In genomic region chr19:5680437-5681368, GRCh38 we compare ENCODE assay signal across 8 cellular contexts. TPM values are rescaled to one million over a fixed set of nuclear protein-coding genes. Genes with fewer than 3 reads are reported as not detected.
DNase-seq lines count a peak whose midpoint lies in the region; TF ChIP-seq lines count a peak whose summit lies in the region.

HSD11B1L (plus strand) TSS chr19:5681027; CDS start chr19:5684833, 3,806 bp downstream.
MICOS13 (minus strand) TSS chr19:5680516; CDS start chr19:5680486, 30 bp downstream.

- no peak for TF ChIP-seq CTCF in suprapubic skin (IDR thresholded peaks at IDR 0.05)

- CTCF ChIA-PET in HEK293T (lab: Yijun Ruan, JAX): no interaction called here

- peaks cover 23% of the 10 kb centered on the region for H3K4me1 ChIP-seq in suprapubic skin

- WGBS in suprapubic skin: 2% methylated on average over 26 of the region's 94 CpGs

- DNase-seq in GF-D8 (lab: John Stamatoyannopoulos, UW): peak; percentile 96
- DNase-seq in HEK293T (ENCODE audit: extremely low spot score): peak; percentile 95
- peak; percentile 100 for DNase-seq in MV-4-11 (lab: John Stamatoyannopoulos, UW)
- DNase-seq in SK-MEL-5 (ENCODE audit: low read depth, low spot score): peak; percentile 98
- DNase-seq in activated naive CD4-positive, alpha-beta T cell treated with anti-CD3 and anti-CD28 coated beads, Interleukin-2, amount 50 U/mL, for 16 hours: peak; percentile 98
- peak; percentile 99 for DNase-seq in globus pallidus (ENCODE audit: low spot score)
- peak; percentile 95 to 100 (median 99) for DNase-seq in nucleus accumbens (lab: John Stamatoyannopoulos, UW)
- DNase-seq in suprapubic skin (ENCODE audit: low spot score in 2 of 2): peak; percentile 99

- POLR2A ChIA-PET in HEK293T (lab: Yijun Ruan, JAX): interaction anchor here (0.6 kb wide), 1 partner anchor 9 kb away, joined by 3 read pairs; no protein-coding TSS in a partner anchor

- H3K27me3 ChIP-seq in suprapubic skin: no peaks in the 10 kb centered on the region

- peak within 1 kb of the TSS; percentile 76 for H3K4me3 ChIP-seq in suprapubic skin

- no peaks in the 10 kb centered on the region for H3K36me3 ChIP-seq in suprapubic skin

- TF ChIP-seq EP300 in suprapubic skin (IDR thresholded peaks at IDR 0.05): no peak

- no peaks in the 10 kb centered on the region for H3K9me3 ChIP-seq in suprapubic skin

- peak in 1 of 2 donors; percentile 16 for TF ChIP-seq POLR2A in suprapubic skin (IDR thresholded peaks at IDR 0.05)

- in situ Hi-C loops in SK-MEL-5 (cut with HindIII; ENCODE audit: low pct_unique_long_range_greater_than_20kb, low sequenced_read_pairs): no loop called here

- peak within 1 kb of the TSS; percentile 83 for H3K27ac ChIP-seq in suprapubic skin

TF ChIP-seq in HEK293T, 16 proteins besides CTCF, POLR2A, EP300 and RAD21:
- TF ChIP-seq ZNF384 (IDR thresholded peaks at IDR 0.05) (no peak), ELF4 (IDR thresholded peaks at IDR 0.05) (peak; percentile 73), LEF1 (IDR thresholded peaks at IDR 0.05; ENCODE audit: borderline replicate concordance) (0 out of 2 replicates have a peak, but pooled peaks have one; percentile 21), TARDBP (IDR thresholded peaks at IDR 0.05) (no peak)

RNA-seq across cellular contexts. Expression of gene HSD11B1L, which starts in this region (rescaled TPM):
- 4.4 and 5.5 TPM in 2 replicates for total RNA-seq in SK-MEL-5 (2014; rRNA removed; shearing (Covaris generic))
- 10.2 and 10.6 TPM in 2 replicates for polyA plus RNA-seq in SK-MEL-5 (2015; cell fraction: cytosol; rRNA removed)
- polyA plus RNA-seq in SK-MEL-5 (2015; cell fraction: nucleus; rRNA removed): 9.6 and 16.3 TPM in 2 replicates
- total RNA-seq in suprapubic skin: 10 to 100 TPM; 11.6 to 19.0 (median 15.1) TPM

RNA-seq across cellular contexts. Expression of gene MICOS13, which starts in this region (rescaled TPM):
- total RNA-seq in SK-MEL-5 (2014; rRNA removed; shearing (Covaris generic)): 86.1 and 115 TPM in 2 replicates
- polyA plus RNA-seq in SK-MEL-5 (2015; cell fraction: cytosol; rRNA removed): 52.4 and 86.9 TPM in 2 replicates
- 16.3 and 17.3 TPM in 2 replicates for polyA plus RNA-seq in SK-MEL-5 (2015; cell fraction: nucleus; rRNA removed)
- total RNA-seq in suprapubic skin: 10 to 100 TPM; 37.2 to 67.1 (median 58.1) TPM

Comparison
In these comparisons a context has a peak if more than half of its experiments do, and no peak if none do; other contexts are left out.
1. Peak in every context shown above with its lines: DNase-seq, H3K4me3 ChIP-seq and H3K27ac ChIP-seq.